10 cellular contexts compared by ENCODE assay signal in genomic region chr6:87483929-87484328, GRCh38. TPM values are rescaled to one million over a fixed set of nuclear protein-coding genes. Genes with fewer than 3 reads are reported as not detected.
DNase-seq lines count a peak whose midpoint lies in the region; ATAC-seq and TF ChIP-seq lines count a peak whose summit lies in the region.
"Had no signal": no experiment of that assay in that cellular context is flagged by ENCODE, and none has a peak within 500 bp of the region (broad histone marks: within the 10 kb centered on the region; RNA-seq: fewer than 3 reads in every experiment).

No MANE protein-coding gene starts in this region.

- H3K4me1 Mint-ChIP-seq in nephron progenitor cell, result peaks cover 5% of the 10 kb centered on the region
- H3K4me1 Mint-ChIP-seq: brain had no signal

- H3K9ac ChIP-seq in Loucy (ENCODE audit: low read depth, low read length, poor library complexity, severe bottlenecking), result no peak overlapping the region

- no peaks in the 10 kb centered on the region for H3F3A ChIP-seq in Loucy (ENCODE audit: low read depth)

- H3K27me3 Mint-ChIP-seq in nephron progenitor cell (ENCODE audit: low read depth, poor library complexity), result peaks cover 5% of the 10 kb centered on the region

- no peaks in the 10 kb centered on the region for H3K9me2 ChIP-seq in Loucy (replicated peaks; ENCODE audit: low read depth, low read length)

- H3K27ac ChIP-seq in thyroid gland, result no peak overlapping the region
- H3K27ac ChIP-seq: 22Rv1 had no signal

- ATAC-seq in GM18868 (IDR thresholded peaks at IDR 0.05; ENCODE audit: unreplicated experiment) (no peak), GM18519 (IDR thresholded peaks at IDR 0.05; ENCODE audit: low FRiP score, unreplicated experiment) (no peak)

- DNase-seq in DMS 273 (lab: John Stamatoyannopoulos, UW; ENCODE audit: unreplicated experiment) (peak; percentile 10), DMS 273 treated with DMSO at 0.1 percent for 48 hours (lab: John Stamatoyannopoulos, UW) (no peak), astrocyte of the spinal cord (ENCODE audit: low read depth, low spot score) (peak; percentile 63), nephron progenitor cell (peak; percentile 52), thyroid gland (no peak)

- peaks cover 5% of the 10 kb centered on the region for H3K9me3 Mint-ChIP-seq in nephron progenitor cell

- H3K36me3 Mint-ChIP-seq in nephron progenitor cell (ENCODE audit: low read depth), result peaks cover 26% of the 10 kb centered on the region

- H3K4me2 ChIP-seq in Loucy (ENCODE audit: low read depth, low read length, poor library complexity, severe bottlenecking), result peak overlapping the region; percentile 58

- TF ChIP-seq CTCF in Loucy (conservative IDR thresholded peaks at IDR 0.05; ENCODE audit: low read length) (peak; percentile 69), astrocyte of the spinal cord (IDR thresholded peaks at IDR 0.05; ENCODE audit: low read depth, low read length) (no peak), nephron progenitor cell (IDR thresholded peaks at IDR 0.05) (peak; percentile 13), thyroid gland (IDR thresholded peaks at IDR 0.05) (no peak)

- no peaks in the 10 kb centered on the region for H3K79me2 ChIP-seq in Loucy (ENCODE audit: insufficient read depth, low read length)

- H3K27me3 ChIP-seq in Loucy (ENCODE audit: insufficient read depth, low read length, poor library complexity, severe bottlenecking) (no peaks in the 10 kb centered on the region), thyroid gland (no peaks in the 10 kb centered on the region)

- no peaks in the 10 kb centered on the region for H4K20me1 ChIP-seq in Loucy (ENCODE audit: insufficient read depth, low read length, poor library complexity, severe bottlenecking)

- intact Hi-C loops in thyroid gland (cut with DNase I), result no loop called here

- H3K9me3 ChIP-seq in Loucy (ENCODE audit: insufficient read depth, low read depth, low read length) (no peaks in the 10 kb centered on the region), thyroid gland (no peaks in the 10 kb centered on the region)

- no peak overlapping the region for H2AFZ ChIP-seq in Loucy (ENCODE audit: low read length)

- H3K36me3 ChIP-seq in Loucy (ENCODE audit: insufficient read depth, low read length) (no peaks in the 10 kb centered on the region), thyroid gland (no peaks in the 10 kb centered on the region)

- no peak overlapping the region for H3K27ac Mint-ChIP-seq in nephron progenitor cell
- H3K27ac Mint-ChIP-seq: brain had no signal

- H3K4me3 ChIP-seq in Loucy (ENCODE audit: low read length, poor library complexity, severe bottlenecking), result peak overlapping the region; percentile 35
- H3K4me3 ChIP-seq in astrocyte of the spinal cord (ENCODE audit: low read depth, low read length), result no peak overlapping the region
- no peak overlapping the region for H3K4me3 ChIP-seq in thyroid gland (replicated peaks in 1 of 3)

- H3K4me3 Mint-ChIP-seq in nephron progenitor cell, result no peak overlapping the region
- H3K4me3 Mint-ChIP-seq: brain had no signal

- no peak for TF ChIP-seq POLR2A in thyroid gland (IDR thresholded peaks at IDR 0.05)

- WGBS in thyroid gland, 2 donors, result 94 to 96% methylated on average over 9 of the region's 9 CpGs

- in situ Hi-C loops in astrocyte of the spinal cord (cut with HindIII; ENCODE audit: low sequenced_read_pairs), result no loop called here

- H3K4me1 ChIP-seq in Loucy (ENCODE audit: insufficient read depth, low read length, poor library complexity, severe bottlenecking) (peaks cover 6% of the 10 kb centered on the region), thyroid gland (no peaks in the 10 kb centered on the region)

RNA-seq across cellular contexts. Expression of gene SLC35A1, which starts 11.2 kb away (rescaled TPM):
- 10 to 100 TPM; 13.2 to 23.2 (median 18.7) TPM for total RNA-seq in thyroid gland

Comparison
In these comparisons a context has a peak if more than half of its experiments do, and no peak if none do; other contexts are left out.
1. DNase-seq: peak in DMS 273 (single experiment), astrocyte of the spinal cord (single experiment) and nephron progenitor cell (single experiment); none in DMS 273 treated with DMSO at 0.1 percent for 48 hours (single experiment) and thyroid gland (0 of 2).
2. CTCF ChIP-seq: peak in Loucy (single experiment) and nephron progenitor cell (single experiment); none in astrocyte of the spinal cord (single experiment) and thyroid gland (0 of 6).